In genomic region chr11:134101292-134101691, GRCh38 we compare ENCODE assay signal across 1 cellular context.
TF ChIP-seq lines count a peak whose summit lies in the region.

No MANE protein-coding gene starts in this region.

TF ChIP-seq in SK-N-SH, 30 proteins besides CTCF, POLR2A, EP300 and RAD21 (continued from another document):
- TF ChIP-seq SMC3 (IDR thresholded peaks at IDR 0.05; ENCODE audit: low read depth, low read length), result no peak
- no peak for TF ChIP-seq EZH2phosphoT487 (IDR thresholded peaks at IDR 0.05; ENCODE audit: borderline replicate concordance, low read depth)
